In the genomic region with DNA sequence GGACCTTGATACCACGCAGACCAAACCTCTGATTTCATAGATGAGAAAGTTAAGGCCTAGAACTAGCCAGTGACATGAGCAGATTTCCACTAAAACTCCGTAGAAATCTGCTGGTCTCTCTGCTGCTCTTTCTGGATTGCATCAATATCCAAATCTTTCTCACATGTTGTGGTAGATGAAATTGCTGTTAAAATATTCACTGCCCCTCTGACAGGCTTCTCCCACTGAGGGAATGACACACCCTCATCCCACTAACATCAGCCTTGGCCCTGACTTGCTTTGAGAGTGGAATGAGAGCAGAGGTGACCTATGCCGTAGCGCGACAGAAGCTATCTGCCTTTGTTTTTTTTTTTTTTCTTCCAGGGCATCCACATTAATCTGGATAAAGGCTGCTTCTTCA, we compare ENCODE assay signal across 20 cellular contexts. TPM values are rescaled to one million over a fixed set of nuclear protein-coding genes. Genes with fewer than 3 reads are reported as not detected.
"Had no signal": no experiment of that assay in that cellular context is flagged by ENCODE, and none has a peak within 500 bp of the region (broad histone marks: within the 10 kb centered on the region; RNA-seq: fewer than 3 reads in every experiment).

No MANE protein-coding gene starts in this region.

- H3K27ac ChIP-seq: foreskin keratinocyte, ovary, prostate gland, right atrium auricular region, tibial artery had no signal

- H3K4me1 ChIP-seq: foreskin keratinocyte, prostate gland had no signal

- DNase-seq: activated B cell treated with CpG ODN at 0.5 μM for 24 hours; activated CD4-positive, alpha-beta T cell treated with anti-CD3 and anti-CD28 coated beads for 48 hours; activated CD8-positive, alpha-beta memory T cell treated with anti-CD3 and anti-CD28 coated beads, Interleukin-2, amount 10 ng/mL, durations not matched to agents 7 days and 5 days; activated CD8-positive, alpha-beta T cell treated with anti-CD3 and anti-CD28 coated beads for 36 hours; activated gamma-delta T cell; activated naive CD4-positive, alpha-beta T cell treated with anti-CD3 and anti-CD28 coated beads, Interleukin-2, amount 50 U/mL, for 16 hours; activated naive CD8-positive, alpha-beta T cell treated with anti-CD3 and anti-CD28 coated beads, Interleukin-2, amount 50 U/mL, for 24 hours; activated T-cell treated with anti-CD3 and anti-CD28 coated beads for 4 hours; cortex of kidney; endodermal cell; foreskin keratinocyte; left ventricle myocardium inferior; naive thymus-derived CD4-positive, alpha-beta T cell; ovary; stimulated activated CD4-positive, alpha-beta T cell treated with anti-CD3 and anti-CD28 coated beads, Interleukin-12 subunit alpha, Interleukin-12 subunit beta, amount 100 ng/mL, for 4 hours; stimulated activated CD4-positive, alpha-beta T cell treated with anti-CD3 and anti-CD28 coated beads, Interleukin-4, amount 100 ng/mL, for 4 hours; tibial artery had no signal

- H2AFZ ChIP-seq: hepatocyte had no signal

- H3K4me3 ChIP-seq: hepatocyte, left ventricle myocardium inferior, ovary, prostate gland, right atrium auricular region, tibial artery had no signal

- H3K4me2 ChIP-seq: hepatocyte had no signal

- ATAC-seq: activated CD8-positive, alpha-beta memory T cell treated with anti-CD3 and anti-CD28 coated beads, Interleukin-2, amount 10 ng/mL, durations not matched to agents 7 days and 5 days; activated CD8-positive, alpha-beta T cell treated with anti-CD3 and anti-CD28 coated beads for 36 hours; activated naive CD8-positive, alpha-beta T cell treated with anti-CD3 and anti-CD28 coated beads, Interleukin-2, amount 50 U/mL, for 24 hours; foreskin keratinocyte; naive thymus-derived CD4-positive, alpha-beta T cell had no signal

- H3K36me3 ChIP-seq: left ventricle myocardium inferior, ovary, prostate gland, right atrium auricular region, tibial artery had no signal

- H3K27me3 ChIP-seq: foreskin keratinocyte, ovary, right atrium auricular region, tibial artery had no signal

- H3K9me3 ChIP-seq: left ventricle myocardium inferior, ovary, prostate gland, right atrium auricular region, tibial artery had no signal

RNA-seq across cellular contexts. Expression of a gene that starts 56.5 kb away (rescaled TPM):
- total RNA-seq: left ventricle myocardium inferior had no signal
